In the genomic region with DNA sequence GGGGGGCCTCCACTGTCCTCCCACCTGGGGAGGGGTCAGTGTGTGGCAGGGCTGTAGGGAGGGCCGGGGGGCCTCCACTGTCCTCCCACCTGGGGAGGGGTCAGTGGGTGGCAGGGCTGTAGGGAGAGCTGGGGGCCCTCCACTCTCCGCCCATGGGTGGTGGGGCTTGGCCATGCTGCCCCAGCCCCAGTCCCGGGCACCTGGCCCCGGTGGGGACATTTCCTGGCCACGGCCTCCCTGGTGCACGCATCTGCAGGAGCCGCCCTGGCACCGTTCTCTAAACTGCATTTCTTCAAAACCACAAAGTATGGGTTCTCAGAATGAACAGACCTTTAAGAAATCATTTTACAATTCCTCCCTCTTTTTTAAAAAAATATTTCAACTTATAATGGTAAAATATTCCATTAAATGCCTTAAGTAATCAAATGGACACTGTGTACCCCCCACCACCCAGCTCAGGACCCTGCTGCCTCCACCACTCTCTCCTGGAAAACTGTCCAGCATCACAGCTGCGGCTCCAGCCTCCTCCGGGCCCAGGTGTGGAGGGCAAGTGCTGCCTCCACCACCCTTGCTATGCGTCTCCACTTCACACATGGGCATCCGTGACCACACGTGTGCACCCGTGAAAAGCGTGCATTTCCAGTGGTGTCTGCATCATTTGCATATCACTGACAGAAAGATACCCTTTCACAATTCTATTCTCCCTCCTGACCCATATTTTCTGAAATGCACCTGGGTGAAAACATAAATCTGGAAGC, we compare ENCODE assay signal across 1 cellular context.
TF ChIP-seq lines count a peak whose summit lies in the region.

No MANE protein-coding gene starts in this region.

TF ChIP-seq in GM23338, 12 proteins besides CTCF, POLR2A, EP300 and RAD21 (continued from another document):
- TF ChIP-seq ZNF462 (CRISPR knock-in tag; IDR thresholded peaks at IDR 0.05) (no peak), EZH2 (IDR thresholded peaks at IDR 0.05; ENCODE audit: low read depth, unreplicated experiment) (no peak), ZNF114 (CRISPR knock-in tag; IDR thresholded peaks at IDR 0.05) (no peak), STAT1 (IDR thresholded peaks at IDR 0.05; ENCODE audit: unreplicated experiment) (no peak), ZNF331 (CRISPR knock-in tag; IDR thresholded peaks at IDR 0.05; ENCODE audit: low read depth) (no peak), JUNB (IDR thresholded peaks at IDR 0.05; ENCODE audit: unreplicated experiment) (no peak)
- TF ChIP-seq, protein P1, sequence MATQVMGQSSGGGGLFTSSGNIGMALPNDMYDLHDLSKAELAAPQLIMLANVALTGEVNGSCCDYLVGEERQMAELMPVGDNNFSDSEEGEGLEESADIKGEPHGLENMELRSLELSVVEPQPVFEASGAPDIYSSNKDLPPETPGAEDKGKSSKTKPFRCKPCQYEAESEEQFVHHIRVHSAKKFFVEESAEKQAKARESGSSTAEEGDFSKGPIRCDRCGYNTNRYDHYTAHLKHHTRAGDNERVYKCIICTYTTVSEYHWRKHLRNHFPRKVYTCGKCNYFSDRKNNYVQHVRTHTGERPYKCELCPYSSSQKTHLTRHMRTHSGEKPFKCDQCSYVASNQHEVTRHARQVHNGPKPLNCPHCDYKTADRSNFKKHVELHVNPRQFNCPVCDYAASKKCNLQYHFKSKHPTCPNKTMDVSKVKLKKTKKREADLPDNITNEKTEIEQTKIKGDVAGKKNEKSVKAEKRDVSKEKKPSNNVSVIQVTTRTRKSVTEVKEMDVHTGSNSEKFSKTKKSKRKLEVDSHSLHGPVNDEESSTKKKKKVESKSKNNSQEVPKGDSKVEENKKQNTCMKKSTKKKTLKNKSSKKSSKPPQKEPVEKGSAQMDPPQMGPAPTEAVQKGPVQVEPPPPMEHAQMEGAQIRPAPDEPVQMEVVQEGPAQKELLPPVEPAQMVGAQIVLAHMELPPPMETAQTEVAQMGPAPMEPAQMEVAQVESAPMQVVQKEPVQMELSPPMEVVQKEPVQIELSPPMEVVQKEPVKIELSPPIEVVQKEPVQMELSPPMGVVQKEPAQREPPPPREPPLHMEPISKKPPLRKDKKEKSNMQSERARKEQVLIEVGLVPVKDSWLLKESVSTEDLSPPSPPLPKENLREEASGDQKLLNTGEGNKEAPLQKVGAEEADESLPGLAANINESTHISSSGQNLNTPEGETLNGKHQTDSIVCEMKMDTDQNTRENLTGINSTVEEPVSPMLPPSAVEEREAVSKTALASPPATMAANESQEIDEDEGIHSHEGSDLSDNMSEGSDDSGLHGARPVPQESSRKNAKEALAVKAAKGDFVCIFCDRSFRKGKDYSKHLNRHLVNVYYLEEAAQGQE (IDR thresholded peaks at IDR 0.05; ENCODE audit: unreplicated experiment): no peak
- TF ChIP-seq, protein P2, sequence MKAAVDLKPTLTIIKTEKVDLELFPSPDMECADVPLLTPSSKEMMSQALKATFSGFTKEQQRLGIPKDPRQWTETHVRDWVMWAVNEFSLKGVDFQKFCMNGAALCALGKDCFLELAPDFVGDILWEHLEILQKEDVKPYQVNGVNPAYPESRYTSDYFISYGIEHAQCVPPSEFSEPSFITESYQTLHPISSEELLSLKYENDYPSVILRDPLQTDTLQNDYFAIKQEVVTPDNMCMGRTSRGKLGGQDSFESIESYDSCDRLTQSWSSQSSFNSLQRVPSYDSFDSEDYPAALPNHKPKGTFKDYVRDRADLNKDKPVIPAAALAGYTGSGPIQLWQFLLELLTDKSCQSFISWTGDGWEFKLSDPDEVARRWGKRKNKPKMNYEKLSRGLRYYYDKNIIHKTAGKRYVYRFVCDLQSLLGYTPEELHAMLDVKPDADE (IDR thresholded peaks at IDR 0.05): no peak
